16 cellular contexts compared by ENCODE assay signal in the genomic region with DNA sequence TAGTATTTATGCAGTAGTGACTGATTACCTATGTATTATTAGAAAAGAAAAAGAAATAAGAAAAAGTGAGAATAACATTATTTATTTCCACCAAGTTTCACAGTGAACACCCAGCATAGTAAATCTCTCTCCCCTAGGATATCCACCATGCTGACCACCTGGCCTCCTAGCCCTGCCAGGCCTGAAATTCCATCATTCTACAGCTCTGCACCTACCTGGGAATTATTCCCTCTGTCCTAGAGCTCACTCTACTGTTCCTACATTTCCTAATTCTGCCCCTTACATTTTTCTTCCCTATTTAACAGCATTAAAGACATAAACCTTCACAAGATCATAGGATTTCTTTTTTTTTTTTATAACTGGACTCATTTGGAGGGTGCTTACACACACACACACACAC.
DNase-seq lines count a peak whose midpoint lies in the region; ATAC-seq and TF ChIP-seq lines count a peak whose summit lies in the region.
"Had no signal": no experiment of that assay in that cellular context is flagged by ENCODE, and none has a peak within 500 bp of the region (broad histone marks: within the 10 kb centered on the region; RNA-seq: fewer than 3 reads in every experiment).

No MANE protein-coding gene starts in this region.

- peak overlapping the region; percentile 66; the same call in 1 of the 2 replicates for H3K27ac Mint-ChIP-seq in WTC11
- H3K27ac Mint-ChIP-seq in glutamatergic neuron (ENCODE audit: unreplicated experiment), result peak overlapping the region; percentile 21
- no peak overlapping the region for H3K27ac Mint-ChIP-seq in type B pancreatic cell
- H3K27ac Mint-ChIP-seq in T-helper 17 cell, result no peak overlapping the region

- H3K4me3 Mint-ChIP-seq in WTC11 (no peak overlapping the region), glutamatergic neuron (ENCODE audit: unreplicated experiment) (no peak overlapping the region), type B pancreatic cell (peak overlapping the region; percentile 68), T-helper 17 cell (no peak overlapping the region)

- H3K9me3 Mint-ChIP-seq in WTC11, result peaks cover 7% of the 10 kb centered on the region
- H3K9me3 Mint-ChIP-seq in glutamatergic neuron (ENCODE audit: unreplicated experiment), result no peaks in the 10 kb centered on the region
- no peaks in the 10 kb centered on the region for H3K9me3 Mint-ChIP-seq in type B pancreatic cell

- POLR2A ChIA-PET in WTC11 (lab: Charles Lee), result interaction anchor here (1.0 kb wide), 1 partner anchor 208 kb away, joined by 5 read pairs; no protein-coding TSS in a partner anchor
- POLR2A ChIA-PET in GM10248 (lab: Yijun Ruan, JAX), result no interaction called here

- peak; percentile 18 for DNase-seq in NCI-H1105 treated with DMSO at 0.1 percent for 48 hours (lab: John Stamatoyannopoulos, UW)
- no peak for DNase-seq in NCI-H1105 (lab: John Stamatoyannopoulos, UW)
- DNase-seq in WTC11 (ENCODE audit: low spot score), result no peak
- no peak for DNase-seq in glutamatergic neuron
- DNase-seq in type B pancreatic cell (ENCODE audit: extremely low spot score, unreplicated experiment), result no peak
- DNase-seq in T-helper 17 cell, result no peak
- no peak for DNase-seq in UCSD-AML1 (lab: John Stamatoyannopoulos, UW; ENCODE audit: unreplicated experiment)
- no peak for DNase-seq in GM10248 (ENCODE audit: extremely low spot score)
- DNase-seq: AML-193, DND-41, KG1, NCI-H187 treated with DMSO at 0.1 percent for 48 hours, NCI-H774, SIG-M5, SK-N-SH had no signal

- H3K4me1 Mint-ChIP-seq in WTC11 (peaks cover 21% of the 10 kb centered on the region), glutamatergic neuron (ENCODE audit: low read depth, unreplicated experiment) (peaks cover 7% of the 10 kb centered on the region), type B pancreatic cell (ENCODE audit: unreplicated experiment) (no peaks in the 10 kb centered on the region), T-helper 17 cell (no peaks in the 10 kb centered on the region)

- H3K9me3 ChIP-seq in T-helper 17 cell (ENCODE audit: control insufficient read depth, low read length, poor library complexity, severe bottlenecking), result no peaks in the 10 kb centered on the region
- H3K9me3 ChIP-seq: SK-N-SH had no signal

- peaks cover 7% of the 10 kb centered on the region; the same call in 1 of the 2 replicates for H3K36me3 Mint-ChIP-seq in WTC11
- no peaks in the 10 kb centered on the region for H3K36me3 Mint-ChIP-seq in glutamatergic neuron (ENCODE audit: unreplicated experiment)
- no peaks in the 10 kb centered on the region for H3K36me3 Mint-ChIP-seq in type B pancreatic cell
- H3K36me3 Mint-ChIP-seq in T-helper 17 cell (ENCODE audit: low read depth), result no peaks in the 10 kb centered on the region

- H3K27me3 Mint-ChIP-seq in WTC11 (ENCODE audit: low read depth) (no peaks in the 10 kb centered on the region), glutamatergic neuron (ENCODE audit: unreplicated experiment) (no peaks in the 10 kb centered on the region), type B pancreatic cell (no peaks in the 10 kb centered on the region), T-helper 17 cell (no peaks in the 10 kb centered on the region)

- TF ChIP-seq CTCF in WTC11 (IDR thresholded peaks at IDR 0.05), result no peak
- TF ChIP-seq CTCF in glutamatergic neuron (IDR thresholded peaks at IDR 0.05; ENCODE audit: partially characterized antibody, unreplicated experiment), result no peak
- TF ChIP-seq CTCF in type B pancreatic cell (conservative IDR thresholded peaks at IDR 0.05), result no peak
- no peak for TF ChIP-seq CTCF in GM10248 (IDR thresholded peaks at IDR 0.05; ENCODE audit: control extremely low read depth, extremely low read depth, low read depth, missing control alignments)

- ATAC-seq in WTC11, result no peak
- ATAC-seq in T-helper 17 cell, result no peak
- ATAC-seq: Panc1 had no signal

- CTCF ChIA-PET in WTC11 (lab: Charles Lee) (interaction anchor here (1.0 to 2.0 kb wide), 2 partner anchors 16 to 645 kb away, joined by 3 to 10 read pairs; partner anchors contain the start of gene EPHB1), GM10248 (lab: Yijun Ruan, JAX) (no interaction called here)

TF ChIP-seq in WTC11, 78 proteins besides CTCF, POLR2A, EP300 and RAD21:
- TF ChIP-seq JUN (CRISPR knock-in tag; IDR thresholded peaks at IDR 0.05) (no peak), ELF4 (CRISPR knock-in tag; IDR thresholded peaks at IDR 0.05; ENCODE audit: low read depth) (no peak)
- TF ChIP-seq, protein P1, sequence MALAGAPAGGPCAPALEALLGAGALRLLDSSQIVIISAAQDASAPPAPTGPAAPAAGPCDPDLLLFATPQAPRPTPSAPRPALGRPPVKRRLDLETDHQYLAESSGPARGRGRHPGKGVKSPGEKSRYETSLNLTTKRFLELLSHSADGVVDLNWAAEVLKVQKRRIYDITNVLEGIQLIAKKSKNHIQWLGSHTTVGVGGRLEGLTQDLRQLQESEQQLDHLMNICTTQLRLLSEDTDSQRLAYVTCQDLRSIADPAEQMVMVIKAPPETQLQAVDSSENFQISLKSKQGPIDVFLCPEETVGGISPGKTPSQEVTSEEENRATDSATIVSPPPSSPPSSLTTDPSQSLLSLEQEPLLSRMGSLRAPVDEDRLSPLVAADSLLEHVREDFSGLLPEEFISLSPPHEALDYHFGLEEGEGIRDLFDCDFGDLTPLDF (CRISPR knock-in tag; IDR thresholded peaks at IDR 0.05), result no peak

Comparison
In these comparisons a context has a peak if more than half of its experiments do, and no peak if none do; other contexts are left out.
1. H3K27ac Mint-ChIP-seq: peak in WTC11 (single experiment) and glutamatergic neuron (single experiment); none in type B pancreatic cell (single experiment) and T-helper 17 cell (single experiment).